Comparison of ENCODE assay signal across 19 cellular contexts in genomic region chr2:79547568-79547967, GRCh38. TPM values are rescaled to one million over a fixed set of nuclear protein-coding genes. Genes with fewer than 3 reads are reported as not detected.
A peak's percentile ranks its signal among the peaks of the same experiment; 100 is the strongest.
DNase-seq lines count a peak whose midpoint lies in the region; ATAC-seq and TF ChIP-seq lines count a peak whose summit lies in the region.
"Had no signal": no experiment of that assay in that cellular context is flagged by ENCODE, and none has a peak within 500 bp of the region (broad histone marks: within the 10 kb centered on the region; RNA-seq: fewer than 3 reads in every experiment).

No MANE protein-coding gene starts in this region.

- no peaks in the 10 kb centered on the region for H3K79me2 ChIP-seq in HCT116 (ENCODE audit: insufficient read depth, low read length)
- H3K79me2 ChIP-seq in osteoblast (ENCODE audit: insufficient read depth, low read length) = no peaks in the 10 kb centered on the region

- H3K9me3 ChIP-seq in HCT116 (ENCODE audit: control insufficient read depth in 1 of 2, insufficient read depth in 1 of 2, low read depth in 1 of 2, low read length in 2 of 2) (peaks cover 24 to 29% of the 10 kb centered on the region in 2 experiments; a peak in 2 of 4 replicates), osteoblast (ENCODE audit: low read depth, low read length) (peaks cover 10% of the 10 kb centered on the region)
- H3K9me3 ChIP-seq in CD4-positive, alpha-beta T cell (ENCODE audit: control insufficient read depth, low read length) = peaks cover 45% of the 10 kb centered on the region

- TF ChIP-seq CTCF in HCT116 (IDR thresholded peaks at IDR 0.05 in 2 of 3, conservative IDR thresholded peaks at IDR 0.05 in 1 of 3; ENCODE audit: borderline replicate concordance in 1 of 3, insufficient read depth in 1 of 3, low read depth in 2 of 3, low read length in 2 of 3) = no peak
- no peak for TF ChIP-seq CTCF in osteoblast (IDR thresholded peaks at IDR 0.05; ENCODE audit: extremely low read depth, low read depth, low read length)
- TF ChIP-seq CTCF in CD4-positive, alpha-beta T cell (IDR thresholded peaks at IDR 0.05) = no peak

- no peaks in the 10 kb centered on the region for H3K9me2 ChIP-seq in HCT116 (ENCODE audit: insufficient read depth)

- no peak overlapping the region for H3K27ac Mint-ChIP-seq in CD4-positive, alpha-beta T cell
- H3K27ac Mint-ChIP-seq: CD8-positive, alpha-beta T cell; HFFc6 had no signal

- no peaks in the 10 kb centered on the region for H3K27me3 Mint-ChIP-seq in CD4-positive, alpha-beta T cell

- no peak for TF ChIP-seq RAD21 in HCT116 (IDR thresholded peaks at IDR 0.05; ENCODE audit: low read depth)

- H3K4me2 ChIP-seq in HCT116 (ENCODE audit: low read length) (no peak overlapping the region), osteoblast (ENCODE audit: insufficient read depth, low read length) (no peak overlapping the region)

- H3K27ac ChIP-seq in HCT116 (ENCODE audit: low read depth, low read length) (no peak overlapping the region), osteoblast (ENCODE audit: low read depth, low read length) (no peak overlapping the region)
- no peak overlapping the region for H3K27ac ChIP-seq in CD4-positive, alpha-beta T cell (ENCODE audit: low read depth, low read length)

- no peaks in the 10 kb centered on the region for H3K4me1 Mint-ChIP-seq in CD4-positive, alpha-beta T cell (ENCODE audit: low read depth)

- H3K27me3 ChIP-seq in HCT116 (ENCODE audit: insufficient read depth, low read length) (no peaks in the 10 kb centered on the region), osteoblast (ENCODE audit: insufficient read depth, low read length) (no peaks in the 10 kb centered on the region)
- H3K27me3 ChIP-seq in CD4-positive, alpha-beta T cell (ENCODE audit: control insufficient read depth, insufficient read depth, low read length) = no peaks in the 10 kb centered on the region

- CTCF ChIA-PET in HCT116 (lab: Charles Lee) = no interaction called here
- CTCF ChIA-PET in CD4-positive, alpha-beta T cell (lab: Charles Lee) = no interaction called here

- POLR2A ChIA-PET in HCT116 (lab: Charles Lee) = no interaction called here
- POLR2A ChIA-PET in CD4-positive, alpha-beta T cell (lab: Charles Lee) = no interaction called here

- ATAC-seq in HCT116 = no peak
- no peak for ATAC-seq in CD4-positive, alpha-beta T cell (ENCODE audit: poor library complexity)
- ATAC-seq: CD8-positive, alpha-beta T cell had no signal

- TF ChIP-seq POLR2A in HCT116 (IDR thresholded peaks at IDR 0.05; ENCODE audit: borderline replicate concordance, extremely low read depth, insufficient read depth, insufficient read length) (no peak), erythroblast (IDR thresholded peaks at IDR 0.05; ENCODE audit: low read length) (no peak)

- no peak overlapping the region for H3K4me3 Mint-ChIP-seq in CD4-positive, alpha-beta T cell
- H3K4me3 Mint-ChIP-seq: CD8-positive, alpha-beta T cell; HFFc6 had no signal

- intact Hi-C loops in HCT116 (cut with micrococcal nuclease) = no loop called here
- intact Hi-C loops in CD4-positive, alpha-beta T cell (cut with DNase I, micrococcal nuclease) = no loop called here

- peaks cover 25% of the 10 kb centered on the region for H3K9me3 Mint-ChIP-seq in CD4-positive, alpha-beta T cell

- H3K36me3 Mint-ChIP-seq in CD4-positive, alpha-beta T cell (ENCODE audit: low read depth) = no peaks in the 10 kb centered on the region
- H3K36me3 Mint-ChIP-seq: CD8-positive, alpha-beta T cell had no signal

- H4K20me1 ChIP-seq in HCT116 (ENCODE audit: insufficient read depth) = no peaks in the 10 kb centered on the region
- H4K20me1 ChIP-seq in osteoblast (ENCODE audit: insufficient read depth, low read length) = no peaks in the 10 kb centered on the region

- BruUV-seq in HCT116 (replicated peaks; lab: Mats Ljungman, UMichigan) = no TSS peak

- no peaks in the 10 kb centered on the region for H3K36me3 ChIP-seq in HCT116 (ENCODE audit: control insufficient read depth in 1 of 2, insufficient read depth in 2 of 2, low read length in 2 of 2)
- H3K36me3 ChIP-seq in osteoblast (ENCODE audit: insufficient read depth, low read length) = no peaks in the 10 kb centered on the region

- DNase-seq in HCT116 (ENCODE audit: low read depth, low spot score) (no peak), OCI-M1 (lab: John Stamatoyannopoulos, UW) (peak; percentile 4), osteoblast (ENCODE audit: insufficient read length, low spot score, missing footprints) (peak; percentile 22), erythroblast (lab: John Stamatoyannopoulos, UW) (no peak), HT-29 (ENCODE audit: low spot score) (no peak)
- no peak for DNase-seq in CD4-positive, alpha-beta T cell
- DNase-seq: C1 segment of cervical spinal cord; Caco-2; CD8-positive, alpha-beta T cell; DMS 273 treated with DMSO at 0.1 percent for 48 hours; DMS53; DMS79 treated with DMSO at 0.1 percent for 48 hours; GOT3; H7; HCEC 1CT; HFFc6 had no signal

- RAD21 ChIA-PET in HCT116 (lab: Charles Lee; ENCODE audit: low non-redundant PET in 1 of 2, low total read pairs in 2 of 2, uncharacterized antibody in 2 of 2, unreplicated experiment in 2 of 2) = no interaction called here

- H3K4me3 ChIP-seq in HCT116 (replicated peaks in 1 of 2; ENCODE audit: low read depth in 1 of 2, low read length in 2 of 2) = no peak overlapping the region
- H3K4me3 ChIP-seq in osteoblast (ENCODE audit: insufficient read depth, low read length) = no peak overlapping the region

- H3K4me1 ChIP-seq in HCT116 (ENCODE audit: control insufficient read depth in 1 of 2, insufficient read depth in 2 of 2, low read length in 2 of 2) (no peaks in the 10 kb centered on the region), osteoblast (ENCODE audit: insufficient read depth, low read length) (no peaks in the 10 kb centered on the region)
- H3K4me1 ChIP-seq: Caco-2 had no signal

- H2AFZ ChIP-seq in HCT116 (ENCODE audit: low read depth, low read length, poor library complexity, severe bottlenecking) (no peak overlapping the region), osteoblast (ENCODE audit: low read length) (no peak overlapping the region)

- H3K9ac ChIP-seq in HCT116 (ENCODE audit: low read length) = no peak overlapping the region

TF ChIP-seq in HCT116, 20 proteins besides CTCF, POLR2A, EP300 and RAD21:
- no peak for TF ChIP-seq FOSL1 (IDR thresholded peaks at IDR 0.05; ENCODE audit: low read depth)
- no peak for TF ChIP-seq EZH2phosphoT487 (IDR thresholded peaks at IDR 0.05; ENCODE audit: borderline replicate concordance)
- no peak for TF ChIP-seq SP1 (IDR thresholded peaks at IDR 0.05; ENCODE audit: low read depth)
- TF ChIP-seq, protein P1, sequence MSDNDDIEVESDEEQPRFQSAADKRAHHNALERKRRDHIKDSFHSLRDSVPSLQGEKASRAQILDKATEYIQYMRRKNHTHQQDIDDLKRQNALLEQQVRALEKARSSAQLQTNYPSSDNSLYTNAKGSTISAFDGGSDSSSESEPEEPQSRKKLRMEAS (IDR thresholded peaks at IDR 0.05) = no peak
- peak; percentile 60; the same call in 1 of the 2 replicates for TF ChIP-seq ZNF274 (IDR thresholded peaks at IDR 0.05; ENCODE audit: low read depth, low read length)

RNA-seq across cellular contexts. Expression of gene CTNNA2, which starts 34.7 kb away (rescaled TPM):
- total RNA-seq in HCT116 (2021; ENCODE audit: unreplicated experiment) (not detected), osteoblast (0.29 TPM in 1 of 2 replicates, not detected in the other)
- polyA plus RNA-seq in HCT116 (2012) = not detected in 2 replicates
- total RNA-seq in CD4-positive, alpha-beta T cell = not detected
- 0.10 TPM in 1 of 2 replicates, not detected in the other for total RNA-seq in HT-29 (2014; rRNA removed; shearing (Covaris generic))
- total RNA-seq: A673; Caco-2; CD8-positive, alpha-beta T cell; Daoy; HFFc6 had no signal
- polyA plus RNA-seq: BJ had no signal

Comparison
In these comparisons a context has a peak if more than half of its experiments do, and no peak if none do; other contexts are left out.
1. DNase-seq: peak in OCI-M1 (single experiment) and osteoblast (single experiment); none in HCT116 (single experiment), erythroblast (0 of 2), CD4-positive, alpha-beta T cell (0 of 10) and HT-29 (single experiment).